ENCODE assay signal across 11 cellular contexts in genomic region chr2:38099096-38099997, GRCh38. TPM values are rescaled to one million over a fixed set of nuclear protein-coding genes. Genes with fewer than 3 reads are reported as not detected.
A peak's percentile ranks its signal among the peaks of the same experiment; 100 is the strongest.
DNase-seq lines count a peak whose midpoint lies in the region; ATAC-seq, FAIRE-seq and TF ChIP-seq lines count a peak whose summit lies in the region.
"Had no signal": no experiment of that assay in that cellular context is flagged by ENCODE, and none has a peak within 500 bp of the region (broad histone marks: within the 10 kb centered on the region; RNA-seq: fewer than 3 reads in every experiment).

No MANE protein-coding gene starts in this region.

- POLR2A ChIA-PET in endothelial cell of umbilical vein (lab: Charles Lee) = no interaction called here

- CTCF ChIA-PET in endothelial cell of umbilical vein (lab: Charles Lee) = no interaction called here

- intact Hi-C loops in natural killer cell (cut with micrococcal nuclease) (no loop called here), endothelial cell of umbilical vein (cut with micrococcal nuclease) (no loop called here), left colon (cut with DNase I, micrococcal nuclease) (no loop called here)

- no peaks in the 10 kb centered on the region for H3K9me1 ChIP-seq in endothelial cell of umbilical vein (replicated peaks; ENCODE audit: control insufficient read depth, extremely low read depth, insufficient read depth, low read length)

- no peak for ATAC-seq in natural killer cell treated with Interleukin-12 subunit alpha and Interleukin-12 subunit beta and Interleukin-15 and Interleukin-18, amount 100 ng/mL, for 72 hours
- ATAC-seq in natural killer cell (no peak), HG02973 (IDR thresholded peaks at IDR 0.05; ENCODE audit: unreplicated experiment) (no peak), left colon (no peak), HG02870 (IDR thresholded peaks at IDR 0.05; ENCODE audit: unreplicated experiment) (no peak)

- no peaks in the 10 kb centered on the region for H3K79me2 ChIP-seq in endothelial cell of umbilical vein (ENCODE audit: control insufficient read depth, insufficient read depth, low read length)
- H3K79me2 ChIP-seq in neural progenitor cell (ENCODE audit: low read depth) = no peaks in the 10 kb centered on the region

- TF ChIP-seq CTCF in natural killer cell (IDR thresholded peaks at IDR 0.05) (no peak), endothelial cell of umbilical vein (IDR thresholded peaks at IDR 0.05; ENCODE audit: extremely low read depth in 1 of 2, insufficient read depth in 1 of 2, low read depth in 1 of 2, low read length in 2 of 2) (no peak), neural progenitor cell (IDR thresholded peaks at IDR 0.05) (no peak)

- no peaks in the 10 kb centered on the region for H3K9me3 Mint-ChIP-seq in natural killer cell treated with Interleukin-12 subunit alpha and Interleukin-12 subunit beta and Interleukin-15 and Interleukin-18, amount 100 ng/mL, for 72 hours
- H3K9me3 Mint-ChIP-seq in natural killer cell (no peaks in the 10 kb centered on the region), neural progenitor cell (peaks cover 7% of the 10 kb centered on the region)
- H3K9me3 Mint-ChIP-seq: activated CD4-positive, alpha-beta memory T cell treated with anti-CD3 and anti-CD28 coated beads, Interleukin-2, amount 10 ng/mL, durations not matched to agents 7 days and 5 days had no signal

- H3K27me3 ChIP-seq in endothelial cell of umbilical vein (ENCODE audit: control insufficient read depth in 2 of 2, insufficient read depth in 2 of 2, low read length in 2 of 2) (peaks cover 39 to 52% of the 10 kb centered on the region in 2 experiments), neural progenitor cell (peaks cover 44% of the 10 kb centered on the region)

- H4K20me1 ChIP-seq in endothelial cell of umbilical vein (replicated peaks; ENCODE audit: control insufficient read depth, extremely low read depth, insufficient read depth, low read length) (no peaks in the 10 kb centered on the region), neural progenitor cell (ENCODE audit: low read depth) (no peaks in the 10 kb centered on the region)

- peaks cover 9% of the 10 kb centered on the region for H3F3A ChIP-seq in neural progenitor cell (ENCODE audit: low read depth)

- H3K27ac ChIP-seq in endothelial cell of umbilical vein (ENCODE audit: insufficient read depth, low read depth, low read length) (no peak overlapping the region), neural progenitor cell (no peak overlapping the region)

- DNase-seq in natural killer cell treated with Interleukin-12 subunit alpha and Interleukin-12 subunit beta and Interleukin-15 and Interleukin-18, amount 100 ng/mL, for 72 hours (ENCODE audit: low spot score) = no peak
- DNase-seq in natural killer cell (no peak), endothelial cell of umbilical vein (ENCODE audit: low read depth, low spot score) (no peak), neural progenitor cell (ENCODE audit: low spot score) (peak; percentile 72), Ammon's horn (ENCODE audit: low spot score) (no peak), left colon (no peak)
- DNase-seq: activated CD4-positive, alpha-beta memory T cell treated with anti-CD3 and anti-CD28 coated beads, Interleukin-2, amount 10 ng/mL, durations not matched to agents 7 days and 5 days; activated naive CD8-positive, alpha-beta T cell treated with anti-CD3 and anti-CD28 coated beads, Interleukin-2, amount 10 ng/mL, durations not matched to agents 7 days and 5 days; NCI-H510A treated with DMSO at 0.1 percent for 48 hours had no signal

- dilution Hi-C loops in endothelial cell of umbilical vein (cut with MboI; ENCODE audit: extremely low pct_ligation_motif_present, low sequenced_read_pairs) = no loop called here

- no peak overlapping the region for H3K9ac ChIP-seq in endothelial cell of umbilical vein (replicated peaks; ENCODE audit: extremely low read depth, insufficient read depth, low read length)
- H3K9ac ChIP-seq in neural progenitor cell = no peak overlapping the region

- H3K36me3 ChIP-seq in endothelial cell of umbilical vein (ENCODE audit: control insufficient read depth in 2 of 2, extremely low read depth in 1 of 2, insufficient read depth in 2 of 2, low read length in 2 of 2) (no peaks in the 10 kb centered on the region), neural progenitor cell (no peaks in the 10 kb centered on the region)

- H3K4me3 Mint-ChIP-seq in natural killer cell treated with Interleukin-12 subunit alpha and Interleukin-12 subunit beta and Interleukin-15 and Interleukin-18, amount 100 ng/mL, for 72 hours = peak overlapping the region; percentile 46
- H3K4me3 Mint-ChIP-seq in natural killer cell = no peak overlapping the region
- peak overlapping the region; percentile 12 for H3K4me3 Mint-ChIP-seq in neural progenitor cell
- H3K4me3 Mint-ChIP-seq: activated CD4-positive, alpha-beta memory T cell treated with anti-CD3 and anti-CD28 coated beads, Interleukin-2, amount 10 ng/mL, durations not matched to agents 7 days and 5 days had no signal

- peaks cover 43 to 74% of the 10 kb centered on the region in 2 donors for H3K27me3 Mint-ChIP-seq in natural killer cell treated with Interleukin-12 subunit alpha and Interleukin-12 subunit beta and Interleukin-15 and Interleukin-18, amount 100 ng/mL, for 72 hours
- peaks cover 36 to 67% of the 10 kb centered on the region in 2 donors for H3K27me3 Mint-ChIP-seq in natural killer cell (ENCODE audit: low read depth in 2 of 2)
- no peaks in the 10 kb centered on the region for H3K27me3 Mint-ChIP-seq in neural progenitor cell (ENCODE audit: insufficient read depth, low read depth)

- H3K4me1 Mint-ChIP-seq in natural killer cell treated with Interleukin-12 subunit alpha and Interleukin-12 subunit beta and Interleukin-15 and Interleukin-18, amount 100 ng/mL, for 72 hours (ENCODE audit: low read depth in 2 of 2) = peaks cover 7 to 18% of the 10 kb centered on the region in 2 donors
- H3K4me1 Mint-ChIP-seq in natural killer cell (peaks cover 0 to 8% of the 10 kb centered on the region in 2 donors), neural progenitor cell (peaks cover 39% of the 10 kb centered on the region)

- peak; percentile 4 for FAIRE-seq in endothelial cell of umbilical vein (lab: Jason Lieb, UNC)

- H3K27ac Mint-ChIP-seq in natural killer cell treated with Interleukin-12 subunit alpha and Interleukin-12 subunit beta and Interleukin-15 and Interleukin-18, amount 100 ng/mL, for 72 hours = no peak overlapping the region
- no peak overlapping the region for H3K27ac Mint-ChIP-seq in natural killer cell
- no peak overlapping the region for H3K27ac Mint-ChIP-seq in neural progenitor cell
- H3K27ac Mint-ChIP-seq: activated CD4-positive, alpha-beta memory T cell treated with anti-CD3 and anti-CD28 coated beads, Interleukin-2, amount 10 ng/mL, durations not matched to agents 7 days and 5 days; activated naive CD8-positive, alpha-beta T cell treated with anti-CD3 and anti-CD28 coated beads, Interleukin-2, amount 10 ng/mL, durations not matched to agents 7 days and 5 days had no signal

- no TSS peak for BruUV-seq in endothelial cell of umbilical vein (replicated peaks; lab: Mats Ljungman, UMichigan)

- peaks cover 12% of the 10 kb centered on the region for H3K36me3 Mint-ChIP-seq in natural killer cell treated with Interleukin-12 subunit alpha and Interleukin-12 subunit beta and Interleukin-15 and Interleukin-18, amount 100 ng/mL, for 72 hours
- H3K36me3 Mint-ChIP-seq in natural killer cell (no peaks in the 10 kb centered on the region), neural progenitor cell (no peaks in the 10 kb centered on the region)

- H3K4me3 ChIP-seq in endothelial cell of umbilical vein (replicated peaks in 1 of 3; ENCODE audit: insufficient read depth in 1 of 3, low read depth in 1 of 3, low read length in 3 of 3) = no peak overlapping the region
- H3K4me3 ChIP-seq in neural progenitor cell = peak overlapping the region; percentile 15

- H3K4me2 ChIP-seq in endothelial cell of umbilical vein (ENCODE audit: insufficient read depth, low read length) = no peak overlapping the region
- H3K4me2 ChIP-seq in neural progenitor cell = peak overlapping the region; percentile 70

- H2AFZ ChIP-seq in endothelial cell of umbilical vein (ENCODE audit: low read depth, low read length) (no peak overlapping the region), neural progenitor cell (replicated peaks) (no peak overlapping the region)

- H3K9me3 ChIP-seq in endothelial cell of umbilical vein (replicated peaks; ENCODE audit: control insufficient read depth, insufficient read depth, low read length) = no peaks in the 10 kb centered on the region
- no peaks in the 10 kb centered on the region for H3K9me3 ChIP-seq in neural progenitor cell (ENCODE audit: low read depth)

- no peak for TF ChIP-seq POLR2A in endothelial cell of umbilical vein (IDR thresholded peaks at IDR 0.05; ENCODE audit: low read depth, low read length)

- H3K4me1 ChIP-seq in endothelial cell of umbilical vein (ENCODE audit: control insufficient read depth, extremely low read depth, insufficient read depth, low read length) = no peaks in the 10 kb centered on the region
- peaks cover 37% of the 10 kb centered on the region for H3K4me1 ChIP-seq in neural progenitor cell

TF ChIP-seq in endothelial cell of umbilical vein, 7 proteins besides CTCF, POLR2A, EP300 and RAD21 (continues in another document):
- TF ChIP-seq GATA2 (IDR thresholded peaks at IDR 0.05; ENCODE audit: insufficient read depth, insufficient read length, low read depth, low read length) (no peak), JUN (IDR thresholded peaks at IDR 0.05; ENCODE audit: borderline replicate concordance, insufficient read depth, insufficient read length, low read depth) (no peak), POLR2AphosphoS5 (IDR thresholded peaks at IDR 0.05; ENCODE audit: insufficient read depth, low read depth, low read length) (no peak), MAX (IDR thresholded peaks at IDR 0.05; ENCODE audit: insufficient read depth, insufficient read length) (no peak)

RNA-seq across cellular contexts. Expression of gene CYP1B1, which starts 23.4 kb away (rescaled TPM):
- total RNA-seq in natural killer cell treated with Interleukin-12 subunit alpha and Interleukin-12 subunit beta and Interleukin-15 and Interleukin-18, amount 100 ng/mL, for 72 hours = 10 to 100 TPM; 90.3 to 95.7 TPM
- 1 to 10 TPM in 2 of 3 donors, not detected in 1; 1.4 to 5.0 TPM for total RNA-seq in natural killer cell
- total RNA-seq in endothelial cell of umbilical vein = not detected in 2 replicates
- 0.01 TPM in 1 of 2 replicates, not detected in the other for polyA plus RNA-seq in endothelial cell of umbilical vein
- 0.08 TPM in 1 of 2 replicates, not detected in the other for polyA plus RNA-seq in endothelial cell of umbilical vein (2011; cell fraction: cytosol; rRNA removed)
- 0.21 TPM in 1 of 2 replicates, not detected in the other for polyA plus RNA-seq in endothelial cell of umbilical vein (2011; cell fraction: nucleus; rRNA removed)
- not detected in 2 replicates for polyA plus RNA-seq in endothelial cell of umbilical vein (2012)
- polyA minus RNA-seq in endothelial cell of umbilical vein = not detected in 2 replicates
- polyA minus RNA-seq in endothelial cell of umbilical vein (2011; cell fraction: cytosol; rRNA and poly(A)+ RNA removed) = 6.0 TPM
- not detected in 2 replicates for polyA minus RNA-seq in endothelial cell of umbilical vein (2011; cell fraction: nucleus; rRNA and poly(A)+ RNA removed)
- total RNA-seq in neural progenitor cell (ENCODE audit: low replicate concordance) = 0.39 and 0.62 TPM in 2 replicates
- total RNA-seq in left colon = 1 to 10 TPM; 2.5 to 4.3 TPM

Comparison
In these comparisons a context has a peak if more than half of its experiments do, and no peak if none do; other contexts are left out.
1. RNA of gene CYP1B1, which starts 23.4 kb away (total RNA-seq): 90.3 to 95.7 TPM in natural killer cell treated with Interleukin-12 subunit alpha and Interleukin-12 subunit beta and Interleukin-15 and Interleukin-18, amount 100 ng/mL, for 72 hours; 2.5 to 4.3 TPM in left colon, 1.4 to 5.0 TPM in natural killer cell, 0.39 to 0.62 TPM in neural progenitor cell and not detected in endothelial cell of umbilical vein; every median in the first group is over 10 times any median in the second.